In genomic region chr12:85559534-85559933, GRCh38 we compare ENCODE assay signal across 20 cellular contexts.
"Had no signal": no experiment of that assay in that cellular context is flagged by ENCODE, and none has a peak within 500 bp of the region (broad histone marks: within the 10 kb centered on the region; RNA-seq: fewer than 3 reads in every experiment).

No MANE protein-coding gene starts in this region.

- H3K4me1 Mint-ChIP-seq: natural killer cell had no signal

- H3K27ac Mint-ChIP-seq: natural killer cell had no signal

- DNase-seq: effector CD4-positive, alpha-beta T cell; gastrocnemius medialis; heart right ventricle; hypothalamus; islet precursor cell; mucosa of descending colon; natural killer cell; psoas muscle; retina; stimulated activated CD4-positive, alpha-beta T cell treated with anti-CD3 and anti-CD28 coated beads, Interleukin-12 subunit alpha, Interleukin-12 subunit beta, amount 100 ng/mL, for 4 hours; stimulated activated naive CD4-positive, alpha-beta T cell; stomach; substantia nigra; transverse colon had no signal

- H3K9me3 Mint-ChIP-seq: natural killer cell had no signal

- H3K27ac ChIP-seq: coronary artery, gastrocnemius medialis, heart right ventricle, psoas muscle, skin epidermis, stomach, thoracic aorta, transverse colon had no signal

- H3K4me1 ChIP-seq: gastrocnemius medialis, heart right ventricle, psoas muscle, stomach had no signal

- H3K4me3 Mint-ChIP-seq: natural killer cell had no signal

- ATAC-seq: esophagus mucosa, gastrocnemius medialis, heart right ventricle, left lobe of liver, mucosa of descending colon, natural killer cell, psoas muscle, sciatic nerve had no signal

- H3K4me3 ChIP-seq: gastrocnemius medialis, heart right ventricle, mucosa of descending colon, psoas muscle, skin epidermis, stomach, thoracic aorta, transverse colon had no signal

- H3K9me3 ChIP-seq: gastrocnemius medialis, heart right ventricle, mucosa of descending colon, psoas muscle, stomach, thoracic aorta, transverse colon had no signal

- H3K36me3 Mint-ChIP-seq: natural killer cell had no signal

- H3K36me3 ChIP-seq: gastrocnemius medialis, heart right ventricle, stomach, thoracic aorta, transverse colon had no signal

- H3K27me3 ChIP-seq: gastrocnemius medialis, heart right ventricle, stomach, transverse colon had no signal
